In the genomic region with DNA sequence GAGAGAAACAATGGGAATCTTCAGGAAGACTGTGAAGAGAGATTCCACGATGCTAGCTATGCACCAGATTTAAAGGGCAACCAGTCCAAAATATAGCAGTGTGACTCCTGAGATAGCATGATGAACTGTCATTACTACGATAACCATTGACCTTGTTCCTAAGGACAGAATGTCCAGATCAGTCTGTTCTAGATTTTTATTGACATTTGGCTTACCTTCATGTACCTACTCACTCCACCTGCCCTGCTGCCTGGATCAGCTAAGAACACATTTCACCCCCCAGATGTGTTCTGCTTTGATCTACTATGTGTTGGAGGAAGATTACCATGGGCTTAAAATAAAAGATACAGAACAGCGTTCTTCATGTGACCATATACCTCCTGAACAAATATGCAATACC, we compare ENCODE assay signal across 20 cellular contexts. TPM values are rescaled to one million over a fixed set of nuclear protein-coding genes. Genes with fewer than 3 reads are reported as not detected.
DNase-seq lines count a peak whose midpoint lies in the region; ATAC-seq and TF ChIP-seq lines count a peak whose summit lies in the region.
"Had no signal": no experiment of that assay in that cellular context is flagged by ENCODE, and none has a peak within 500 bp of the region (broad histone marks: within the 10 kb centered on the region; RNA-seq: fewer than 3 reads in every experiment).

No MANE protein-coding gene starts in this region.

- H3K4me1 Mint-ChIP-seq in activated CD4-positive, alpha-beta T cell treated with anti-CD3 and anti-CD28 coated beads, Interleukin-2, amount 10 ng/mL, durations not matched to agents 24 days and 14 days, result no peaks in the 10 kb centered on the region
- H3K4me1 Mint-ChIP-seq in activated CD4-positive, alpha-beta T cell treated with anti-CD3 and anti-CD28 coated beads for 36 hours, result peaks cover 3% of the 10 kb centered on the region
- H3K4me1 Mint-ChIP-seq in WTC11, result peaks cover 28% of the 10 kb centered on the region
- H3K4me1 Mint-ChIP-seq in activated CD4-positive, alpha-beta memory T cell treated with anti-CD3 and anti-CD28 coated beads, Interleukin-2, amount 10 ng/mL, durations not matched to agents 7 days and 5 days, result no peaks in the 10 kb centered on the region
- H3K4me1 Mint-ChIP-seq: B cell had no signal

- H3K27ac Mint-ChIP-seq in activated CD4-positive, alpha-beta T cell treated with anti-CD3 and anti-CD28 coated beads, Interleukin-2, amount 10 ng/mL, durations not matched to agents 24 days and 14 days, result no peak overlapping the region
- H3K27ac Mint-ChIP-seq in activated CD4-positive, alpha-beta T cell treated with anti-CD3 and anti-CD28 coated beads for 36 hours, result no peak overlapping the region
- H3K27ac Mint-ChIP-seq in WTC11, result peak overlapping the region; percentile 12; the same call in 1 of the 2 replicates
- no peak overlapping the region for H3K27ac Mint-ChIP-seq in activated CD4-positive, alpha-beta memory T cell treated with anti-CD3 and anti-CD28 coated beads, Interleukin-2, amount 10 ng/mL, durations not matched to agents 7 days and 5 days
- H3K27ac Mint-ChIP-seq: B cell; CD8-positive, alpha-beta T cell; HFFc6; IgD-negative memory B cell had no signal

- WGBS in right lobe of liver (ENCODE audit: insufficient coverage, low coverage, low lambda C conversion rate, missing lambda C conversion rate), result 54% methylated on average over 3 of the region's 3 CpGs

- H3K27ac ChIP-seq in right lobe of liver, result peak overlapping the region in 1 of 3 donors; percentile 20
- H3K27ac ChIP-seq: BLaER1 treated with 17β-estradiol and CSF1 and Interleukin-3, amounts not matched to agents 10 nM and 100 nM had no signal

- H3K36me3 ChIP-seq in right lobe of liver, result no peaks in the 10 kb centered on the region

- no peak overlapping the region for H3K4me3 Mint-ChIP-seq in activated CD4-positive, alpha-beta T cell treated with anti-CD3 and anti-CD28 coated beads, Interleukin-2, amount 10 ng/mL, durations not matched to agents 24 days and 14 days
- H3K4me3 Mint-ChIP-seq in activated CD4-positive, alpha-beta T cell treated with anti-CD3 and anti-CD28 coated beads for 36 hours, result no peak overlapping the region
- H3K4me3 Mint-ChIP-seq in WTC11, result no peak overlapping the region
- H3K4me3 Mint-ChIP-seq in activated CD4-positive, alpha-beta memory T cell treated with anti-CD3 and anti-CD28 coated beads, Interleukin-2, amount 10 ng/mL, durations not matched to agents 7 days and 5 days, result no peak overlapping the region
- H3K4me3 Mint-ChIP-seq: B cell; CD8-positive, alpha-beta T cell; HFFc6; IgD-negative memory B cell had no signal

- CTCF ChIA-PET in activated CD4-positive, alpha-beta T cell treated with anti-CD3 and anti-CD28 coated beads for 36 hours (lab: Charles Lee), result interaction anchor here (0.6 kb wide), 1 partner anchor 94 kb away, joined by 5 read pairs; no protein-coding TSS in a partner anchor
- CTCF ChIA-PET in WTC11 (lab: Charles Lee), result interaction anchor here (1.1 kb wide), 1 partner anchor 168 kb away, joined by 3 read pairs; no protein-coding TSS in a partner anchor
- CTCF ChIA-PET in activated CD4-positive, alpha-beta memory T cell treated with anti-CD3 and anti-CD28 coated beads, Interleukin-2, amount 10 ng/mL, durations not matched to agents 7 days and 5 days (lab: Charles Lee), result no interaction called here

- POLR2A ChIA-PET in activated CD4-positive, alpha-beta T cell treated with anti-CD3 and anti-CD28 coated beads for 36 hours (lab: Charles Lee), result no interaction called here
- POLR2A ChIA-PET in WTC11 (lab: Charles Lee), result no interaction called here
- POLR2A ChIA-PET in activated CD4-positive, alpha-beta memory T cell treated with anti-CD3 and anti-CD28 coated beads, Interleukin-2, amount 10 ng/mL, durations not matched to agents 7 days and 5 days (lab: Charles Lee), result interaction anchor here (1.1 kb wide), 1 partner anchor 49 kb away, joined by 5 read pairs; no protein-coding TSS in a partner anchor

- ATAC-seq in activated CD4-positive, alpha-beta T cell treated with anti-CD3 and anti-CD28 coated beads for 36 hours, result no peak
- ATAC-seq in WTC11 (no peak), right lobe of liver (peak; percentile 74 to 94 (median 89)), Right ventricle myocardium superior (ENCODE audit: poor library complexity) (no peak)
- ATAC-seq: CD8-positive, alpha-beta T cell; HCT116 had no signal

- peak; percentile 47 for DNase-seq in activated CD4-positive, alpha-beta T cell treated with anti-CD3 and anti-CD28 coated beads, Interleukin-2, amount 10 ng/mL, durations not matched to agents 24 days and 14 days
- no peak for DNase-seq in activated CD4-positive, alpha-beta T cell treated with anti-CD3 and anti-CD28 coated beads for 36 hours
- DNase-seq in DMS53 (lab: John Stamatoyannopoulos, UW) (peak; percentile 59), WTC11 (ENCODE audit: low spot score) (no peak), right lobe of liver (no peak), Right ventricle myocardium superior (no peak), NCI-H2107 treated with DMSO at 0.1 percent for 48 hours (lab: John Stamatoyannopoulos, UW; ENCODE audit: unreplicated experiment) (no peak)
- no peak for DNase-seq in activated CD4-positive, alpha-beta memory T cell treated with anti-CD3 and anti-CD28 coated beads, Interleukin-2, amount 10 ng/mL, durations not matched to agents 7 days and 5 days
- DNase-seq: 8988T; CD8-positive, alpha-beta T cell; DMS 273 treated with DMSO at 0.1 percent for 48 hours; DMS79; GDM1; GOT3; H7; HFFc6 had no signal

- H3K4me1 ChIP-seq in right lobe of liver, result peaks cover 0 to 12% (median 3%) of the 10 kb centered on the region in 4 donors
- H3K4me1 ChIP-seq: BLaER1 treated with 17β-estradiol and CSF1 and Interleukin-3, amounts not matched to agents 10 nM and 100 nM had no signal

- intact Hi-C loops in activated CD4-positive, alpha-beta T cell treated with anti-CD3 and anti-CD28 coated beads, Interleukin-2, amount 10 ng/mL, durations not matched to agents 24 days and 14 days (cut with micrococcal nuclease), result no loop called here
- intact Hi-C loops in activated CD4-positive, alpha-beta T cell treated with anti-CD3 and anti-CD28 coated beads for 36 hours (cut with DNase I, micrococcal nuclease), result no loop called here
- intact Hi-C loops in right lobe of liver (cut with DNase I) (no loop called here), Right ventricle myocardium superior (cut with DNase I) (no loop called here)

- H3K9me3 ChIP-seq in right lobe of liver, result no peaks in the 10 kb centered on the region
- H3K9me3 ChIP-seq: BLaER1 treated with 17β-estradiol and CSF1 and Interleukin-3, amounts not matched to agents 10 nM and 100 nM had no signal

- H3K9me3 Mint-ChIP-seq in activated CD4-positive, alpha-beta T cell treated with anti-CD3 and anti-CD28 coated beads, Interleukin-2, amount 10 ng/mL, durations not matched to agents 24 days and 14 days, result no peaks in the 10 kb centered on the region
- no peaks in the 10 kb centered on the region for H3K9me3 Mint-ChIP-seq in activated CD4-positive, alpha-beta T cell treated with anti-CD3 and anti-CD28 coated beads for 36 hours (ENCODE audit: low read depth)
- no peaks in the 10 kb centered on the region for H3K9me3 Mint-ChIP-seq in WTC11
- H3K9me3 Mint-ChIP-seq in activated CD4-positive, alpha-beta memory T cell treated with anti-CD3 and anti-CD28 coated beads, Interleukin-2, amount 10 ng/mL, durations not matched to agents 7 days and 5 days, result no peaks in the 10 kb centered on the region
- H3K9me3 Mint-ChIP-seq: CD8-positive, alpha-beta T cell; HFFc6 had no signal

- no peaks in the 10 kb centered on the region for H3K27me3 ChIP-seq in right lobe of liver
- H3K27me3 ChIP-seq: BLaER1 treated with 17β-estradiol and CSF1 and Interleukin-3, amounts not matched to agents 10 nM and 100 nM had no signal

- peaks cover 5% of the 10 kb centered on the region for H3K36me3 Mint-ChIP-seq in activated CD4-positive, alpha-beta T cell treated with anti-CD3 and anti-CD28 coated beads, Interleukin-2, amount 10 ng/mL, durations not matched to agents 24 days and 14 days (ENCODE audit: low read depth)
- no peaks in the 10 kb centered on the region for H3K36me3 Mint-ChIP-seq in activated CD4-positive, alpha-beta T cell treated with anti-CD3 and anti-CD28 coated beads for 36 hours (ENCODE audit: low read depth)
- peaks cover 19% of the 10 kb centered on the region for H3K36me3 Mint-ChIP-seq in WTC11
- no peaks in the 10 kb centered on the region for H3K36me3 Mint-ChIP-seq in activated CD4-positive, alpha-beta memory T cell treated with anti-CD3 and anti-CD28 coated beads, Interleukin-2, amount 10 ng/mL, durations not matched to agents 7 days and 5 days (ENCODE audit: low read depth)
- H3K36me3 Mint-ChIP-seq: CD8-positive, alpha-beta T cell had no signal

- no peak overlapping the region for H3K4me3 ChIP-seq in right lobe of liver
- H3K4me3 ChIP-seq: BLaER1 treated with 17β-estradiol and CSF1 and Interleukin-3, amounts not matched to agents 10 nM and 100 nM had no signal

- TF ChIP-seq POLR2A in right lobe of liver (IDR thresholded peaks at IDR 0.05), result no peak

- TF ChIP-seq CTCF in WTC11 (IDR thresholded peaks at IDR 0.05), result no peak
- no peak for TF ChIP-seq CTCF in right lobe of liver (IDR thresholded peaks at IDR 0.05)

- H3K27me3 Mint-ChIP-seq in activated CD4-positive, alpha-beta T cell treated with anti-CD3 and anti-CD28 coated beads, Interleukin-2, amount 10 ng/mL, durations not matched to agents 24 days and 14 days, result no peaks in the 10 kb centered on the region
- H3K27me3 Mint-ChIP-seq in activated CD4-positive, alpha-beta T cell treated with anti-CD3 and anti-CD28 coated beads for 36 hours, result no peaks in the 10 kb centered on the region
- no peaks in the 10 kb centered on the region for H3K27me3 Mint-ChIP-seq in WTC11 (ENCODE audit: low read depth)
- no peaks in the 10 kb centered on the region for H3K27me3 Mint-ChIP-seq in activated CD4-positive, alpha-beta memory T cell treated with anti-CD3 and anti-CD28 coated beads, Interleukin-2, amount 10 ng/mL, durations not matched to agents 7 days and 5 days
- H3K27me3 Mint-ChIP-seq: B cell, IgD-negative memory B cell had no signal

RNA-seq across cellular contexts. Expression of a gene that starts 50.1 kb away (rescaled TPM):
- 30.1 and 30.5 TPM in 2 replicates for total RNA-seq in activated CD4-positive, alpha-beta T cell treated with anti-CD3 and anti-CD28 coated beads, Interleukin-2, amount 10 ng/mL, durations not matched to agents 24 days and 14 days
- total RNA-seq in activated CD4-positive, alpha-beta T cell treated with anti-CD3 and anti-CD28 coated beads for 36 hours, result 10 to 100 TPM; 26.2 to 33.4 TPM
- total RNA-seq in WTC11 (2021) (44.6 to 49.0 TPM (median 44.9 TPM) in 3 replicates), right lobe of liver (10 to 100 TPM; 14.0 to 24.3 (median 16.7) TPM), Right ventricle myocardium superior (41.3 TPM)
- total RNA-seq in activated CD4-positive, alpha-beta memory T cell treated with anti-CD3 and anti-CD28 coated beads, Interleukin-2, amount 10 ng/mL, durations not matched to agents 7 days and 5 days, result 10 to 100 TPM; 35.2 to 39.5 TPM

Comparison
In these comparisons a context has a peak if more than half of its experiments do, and no peak if none do; other contexts are left out.
1. DNase-seq: peak in activated CD4-positive, alpha-beta T cell treated with anti-CD3 and anti-CD28 coated beads, Interleukin-2, amount 10 ng/mL, durations not matched to agents 24 days and 14 days (single experiment) and DMS53 (single experiment); none in activated CD4-positive, alpha-beta T cell treated with anti-CD3 and anti-CD28 coated beads for 36 hours (single experiment), WTC11 (single experiment), right lobe of liver (0 of 3), Right ventricle myocardium superior (single experiment), NCI-H2107 treated with DMSO at 0.1 percent for 48 hours (single experiment) and activated CD4-positive, alpha-beta memory T cell treated with anti-CD3 and anti-CD28 coated beads, Interleukin-2, amount 10 ng/mL, durations not matched to agents 7 days and 5 days (single experiment).
2. ATAC-seq: peak in right lobe of liver (4 of 4); none in activated CD4-positive, alpha-beta T cell treated with anti-CD3 and anti-CD28 coated beads for 36 hours (single experiment), WTC11 (single experiment) and Right ventricle myocardium superior (single experiment).